8 cellular contexts compared by ENCODE assay signal in the genomic region with DNA sequence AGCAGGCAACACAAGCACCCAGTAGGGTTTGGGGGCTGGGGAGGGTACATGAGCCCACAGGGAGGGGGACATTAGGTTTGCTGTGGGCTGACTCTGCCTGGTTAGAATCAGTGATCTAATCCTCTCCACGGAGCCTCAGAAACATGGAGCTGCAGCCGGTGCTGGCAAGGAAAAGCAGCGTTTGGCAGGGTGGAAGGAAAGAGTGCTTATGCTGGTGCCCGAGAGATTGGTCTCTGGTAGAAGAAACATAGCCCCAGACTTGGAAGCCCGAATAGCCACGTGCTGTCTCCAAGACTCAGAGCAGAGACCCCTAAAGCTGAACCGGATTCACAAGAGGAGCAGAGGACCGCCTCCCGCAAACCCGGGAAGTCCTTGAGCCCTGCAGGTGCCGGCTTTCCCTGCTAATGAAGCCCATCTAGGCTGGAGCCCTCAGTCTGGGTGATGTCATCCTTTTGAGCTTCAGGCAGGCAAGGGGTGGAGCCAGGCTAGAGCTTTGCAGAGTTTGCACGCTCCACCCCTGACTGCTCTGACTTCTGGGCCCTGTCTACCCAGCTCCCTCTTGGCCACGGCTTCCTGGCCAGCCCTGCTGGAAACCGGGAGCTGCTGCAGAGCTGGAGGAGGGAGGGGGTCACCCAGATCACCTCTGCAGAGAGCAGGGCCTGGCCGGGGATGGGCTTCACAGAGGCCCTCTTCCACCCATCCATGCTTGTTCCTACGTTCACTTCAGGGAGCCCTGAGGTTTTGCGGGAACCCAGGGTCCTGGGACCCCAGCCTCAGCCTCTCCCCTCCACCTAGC. TPM values are rescaled to one million over a fixed set of nuclear protein-coding genes. Genes with fewer than 3 reads are reported as not detected.
DNase-seq lines count a peak whose midpoint lies in the region; ATAC-seq lines count a peak whose summit lies in the region.

No MANE protein-coding gene starts in this region.

- H3K4me1 Mint-ChIP-seq in naive thymus-derived CD8-positive, alpha-beta T cell: peaks cover 50 to 90% (median 78%) of the 10 kb centered on the region in 4 donors

- DNase-seq in Ammon's horn (ENCODE audit: low spot score) (peak; percentile 87), HuH-7.5 (ENCODE audit: low spot score) (peak; percentile 28), RKO (ENCODE audit: low spot score) (peak; percentile 72), fibroblast of the conjunctiva (ENCODE audit: low read depth) (peak; percentile 71)
- DNase-seq in activated effector memory CD4-positive, alpha-beta T cell treated with anti-CD3 and anti-CD28 coated beads, Interleukin-2, amount 50 U/mL, for 16 hours: peak; percentile 83
- DNase-seq in naive thymus-derived CD8-positive, alpha-beta T cell: peak; percentile 50 to 83 (median 64)
- DNase-seq in stimulated activated naive CD8-positive, alpha-beta T cell treated with anti-CD3 and anti-CD28 coated beads, Interleukin-15, Interleukin-2, amounts not matched to agents 100 U/mL and 50 U/mL, for 24 hours: peak; percentile 76

- peaks cover 0 to 10% (median 0%) of the 10 kb centered on the region in 5 donors for H3K27me3 Mint-ChIP-seq in naive thymus-derived CD8-positive, alpha-beta T cell

- no peaks in the 10 kb centered on the region for H3K9me3 Mint-ChIP-seq in naive thymus-derived CD8-positive, alpha-beta T cell

- no peaks in the 10 kb centered on the region for H3K36me3 Mint-ChIP-seq in naive thymus-derived CD8-positive, alpha-beta T cell

- POLR2A ChIA-PET in naive thymus-derived CD8-positive, alpha-beta T cell (lab: Charles Lee): interaction anchor here (1.1 to 3.5 kb wide), 6 partner anchors 10 to 190 kb away, joined by 3 to 10 read pairs (median 5); partner anchors contain the start of genes JAM3, NCAPD3 and VPS26B

- peak; percentile 77 for ATAC-seq in GM21360 (IDR thresholded peaks at IDR 0.05; ENCODE audit: unreplicated experiment)
- peak; percentile 76 to 82 for ATAC-seq in naive thymus-derived CD8-positive, alpha-beta T cell
- ATAC-seq in stimulated activated naive CD8-positive, alpha-beta T cell treated with anti-CD3 and anti-CD28 coated beads, Interleukin-15, Interleukin-2, amounts not matched to agents 100 U/mL and 50 U/mL, for 24 hours: peak; percentile 90

- H3K4me3 Mint-ChIP-seq in naive thymus-derived CD8-positive, alpha-beta T cell: peak overlapping the region; percentile 61 to 94 (median 77)

- peak overlapping the region; percentile 75 to 99 (median 95) for H3K27ac Mint-ChIP-seq in naive thymus-derived CD8-positive, alpha-beta T cell

RNA-seq across cellular contexts. Expression of gene JAM3, which starts 35.0 kb away (rescaled TPM):
- 1 to 10 TPM; 8.5 to 9.1 TPM for total RNA-seq in naive thymus-derived CD8-positive, alpha-beta T cell
- 1 to 10 TPM; 4.2 to 6.5 (median 4.8) TPM for polyA plus RNA-seq in naive thymus-derived CD8-positive, alpha-beta T cell

Comparison
In these comparisons a context has a peak if more than half of its experiments do, and no peak if none do; other contexts are left out.
1. Peak in every context shown above with its lines: DNase-seq and ATAC-seq.
2. DNase-seq: peak in every context shown above with its lines; median percentile 87 in Ammon's horn; 83 in activated effector memory CD4-positive, alpha-beta T cell treated with anti-CD3 and anti-CD28 coated beads, Interleukin-2, amount 50 U/mL, for 16 hours; 76 in stimulated activated naive CD8-positive, alpha-beta T cell treated with anti-CD3 and anti-CD28 coated beads, Interleukin-15, Interleukin-2, amounts not matched to agents 100 U/mL and 50 U/mL, for 24 hours; 72 in RKO; 71 in fibroblast of the conjunctiva; 64 in naive thymus-derived CD8-positive, alpha-beta T cell; 28 in HuH-7.5.